Comparison of ENCODE assay signal across 9 cellular contexts in genomic region chr6:119096683-119097310, GRCh38. TPM values are rescaled to one million over a fixed set of nuclear protein-coding genes. Genes with fewer than 3 reads are reported as not detected.
DNase-seq lines count a peak whose midpoint lies in the region; ATAC-seq and TF ChIP-seq lines count a peak whose summit lies in the region.
"Had no signal": no experiment of that assay in that cellular context is flagged by ENCODE, and none has a peak within 500 bp of the region (broad histone marks: within the 10 kb centered on the region; RNA-seq: fewer than 3 reads in every experiment).

No MANE protein-coding gene starts in this region.

- no peak for TF ChIP-seq POLR2A in testis (IDR thresholded peaks at IDR 0.05)

- ATAC-seq in HG03095 (IDR thresholded peaks at IDR 0.05; ENCODE audit: unreplicated experiment) (no peak), HG02938 (IDR thresholded peaks at IDR 0.05; ENCODE audit: unreplicated experiment) (no peak)

- in situ Hi-C loops in SK-MEL-5 (cut with HindIII; ENCODE audit: low pct_unique_long_range_greater_than_20kb, low sequenced_read_pairs) = no loop called here

- no peaks in the 10 kb centered on the region for H3K27me3 ChIP-seq in testis

- H3K27ac ChIP-seq in epithelial cell of prostate (peak overlapping the region; percentile 38), testis (peak overlapping the region in 1 of 2 donors; percentile 71)

- H3K4me1 ChIP-seq in testis = no peaks in the 10 kb centered on the region

- H3K4me3 ChIP-seq in testis = no peak overlapping the region

- H3K36me3 ChIP-seq in testis (ENCODE audit: low read depth, missing control alignments) = no peaks in the 10 kb centered on the region

- DNase-seq in SK-MEL-5 (ENCODE audit: low read depth, low spot score) = peak; percentile 96
- peak; percentile 36 for DNase-seq in epithelial cell of prostate (ENCODE audit: low read depth, low spot score)
- DNase-seq in medulla oblongata (ENCODE audit: extremely low spot score) = peak; percentile 88
- DNase-seq in testis = peak; percentile 90
- no peak for DNase-seq in NCI-H146 (lab: John Stamatoyannopoulos, UW)
- DNase-seq in DMS53 treated with DMSO at 0.1 percent for 48 hours (lab: John Stamatoyannopoulos, UW; ENCODE audit: unreplicated experiment) = no peak
- DNase-seq: NCI-H526 treated with DMSO at 0.1 percent for 48 hours had no signal

- no peaks in the 10 kb centered on the region for H3K9me3 ChIP-seq in testis

- TF ChIP-seq CTCF in testis (IDR thresholded peaks at IDR 0.05) = no peak

- 27 to 28% methylated on average over 5 of the region's 5 CpGs for WGBS in testis, 2 donors

- intact Hi-C loops in testis (cut with DNase I; ENCODE audit: low total_unique reads) = no loop called here

RNA-seq across cellular contexts. Expression of gene FAM184A, which starts 18.3 kb away (rescaled TPM):
- total RNA-seq in SK-MEL-5 (2014; rRNA removed; shearing (Covaris generic)) = 4.1 and 4.7 TPM in 2 replicates
- 2.7 and 3.4 TPM in 2 replicates for polyA plus RNA-seq in SK-MEL-5 (2015; cell fraction: cytosol; rRNA removed)
- polyA plus RNA-seq in SK-MEL-5 (2015; cell fraction: nucleus; rRNA removed) = 8.3 and 8.6 TPM in 2 replicates
- total RNA-seq in testis = 10 to 100 TPM; 24.3 to 36.3 TPM
- 24.0 TPM for polyA plus RNA-seq in testis (ENCODE audit: insufficient read depth, low read depth, low replicate concordance)

Comparison
In these comparisons a context has a peak if more than half of its experiments do, and no peak if none do; other contexts are left out.
1. DNase-seq: peak in SK-MEL-5 (single experiment), epithelial cell of prostate (single experiment), medulla oblongata (single experiment) and testis (single experiment); none in NCI-H146 (single experiment) and DMS53 treated with DMSO at 0.1 percent for 48 hours (single experiment).